Comparison of ENCODE assay signal across 8 cellular contexts in the genomic region with DNA sequence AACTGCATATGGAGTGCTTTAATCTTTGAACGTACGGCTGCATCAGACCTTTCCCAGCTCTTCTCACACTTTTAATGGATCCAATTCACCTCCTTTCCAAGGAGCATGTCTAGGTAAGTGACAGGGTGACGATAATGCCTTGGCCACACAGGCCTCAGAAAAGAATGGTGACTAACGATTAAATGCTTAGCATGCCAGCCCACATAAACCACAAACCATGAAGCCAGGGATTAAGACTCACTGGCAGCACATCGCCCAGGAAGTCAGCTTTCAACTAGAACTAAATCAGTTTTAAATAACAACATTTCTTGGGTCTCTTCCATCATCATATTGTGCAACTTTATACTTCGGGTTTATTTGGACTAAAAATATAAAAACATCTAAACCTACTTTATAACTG. TPM values are rescaled to one million over a fixed set of nuclear protein-coding genes. Genes with fewer than 3 reads are reported as not detected.
DNase-seq lines count a peak whose midpoint lies in the region; TF ChIP-seq lines count a peak whose summit lies in the region.

No MANE protein-coding gene starts in this region.

- TF ChIP-seq EP300 in esophagus muscularis mucosa (IDR thresholded peaks at IDR 0.05) = no peak

- TF ChIP-seq CTCF in choroid plexus epithelial cell (conservative IDR thresholded peaks at IDR 0.05; ENCODE audit: low read depth, low read length) (no peak), prostate gland (IDR thresholded peaks at IDR 0.05) (no peak), esophagus muscularis mucosa (IDR thresholded peaks at IDR 0.05) (no peak)

- H3K27ac ChIP-seq in SJSA1 (peak overlapping the region; percentile 51), prostate gland (no peak overlapping the region), esophagus muscularis mucosa (replicated peaks in 1 of 4) (no peak overlapping the region)

- WGBS in prostate gland = 15% methylated on average over 6 of the region's 6 CpGs
- 40% methylated on average over 6 of the region's 6 CpGs for WGBS in esophagus muscularis mucosa

- DNase-seq in GM03348 (ENCODE audit: low spot score) (peak; percentile 65), SJSA1 (ENCODE audit: low read depth in 1 of 2, low spot score in 2 of 2) (peak; percentile 70 to 73), choroid plexus epithelial cell (ENCODE audit: low read depth) (peak; percentile 80), skeletal muscle cell (ENCODE audit: low read depth) (peak; percentile 93), prostate gland (ENCODE audit: low spot score) (no peak), NCI-H524 treated with DMSO at 0.1 percent for 48 hours (lab: John Stamatoyannopoulos, UW) (no peak), DMS153 (lab: John Stamatoyannopoulos, UW) (no peak), esophagus muscularis mucosa (ENCODE audit: extremely low spot score) (no peak)

- H3K4me1 ChIP-seq in SJSA1 (replicated peaks) (peaks cover 20% of the 10 kb centered on the region), prostate gland (replicated peaks) (no peaks in the 10 kb centered on the region), esophagus muscularis mucosa (peaks cover 6 to 17% (median 13%) of the 10 kb centered on the region in 4 donors)

- intact Hi-C loops in prostate gland (cut with DNase I) = no loop called here
- intact Hi-C loops in esophagus muscularis mucosa (cut with DNase I) = no loop called here

- H3K36me3 ChIP-seq in SJSA1 (no peaks in the 10 kb centered on the region), prostate gland (no peaks in the 10 kb centered on the region), esophagus muscularis mucosa (no peaks in the 10 kb centered on the region)

- no peaks in the 10 kb centered on the region for H3K9me3 ChIP-seq in SJSA1 (replicated peaks)
- H3K9me3 ChIP-seq in prostate gland = no peaks in the 10 kb centered on the region
- no peaks in the 10 kb centered on the region for H3K9me3 ChIP-seq in esophagus muscularis mucosa

- H3K4me3 ChIP-seq in SJSA1 (no peak overlapping the region), choroid plexus epithelial cell (ENCODE audit: low read depth, low read length) (no peak overlapping the region), skeletal muscle cell (ENCODE audit: low read depth, low read length) (no peak overlapping the region), prostate gland (no peak overlapping the region), esophagus muscularis mucosa (no peak overlapping the region)

- TF ChIP-seq POLR2A in prostate gland (IDR thresholded peaks at IDR 0.05) (no peak), esophagus muscularis mucosa (IDR thresholded peaks at IDR 0.05; ENCODE audit: low read depth) (no peak)

- H3K27me3 ChIP-seq in SJSA1 (replicated peaks) (no peaks in the 10 kb centered on the region), prostate gland (replicated peaks; ENCODE audit: insufficient read depth) (no peaks in the 10 kb centered on the region), esophagus muscularis mucosa (no peaks in the 10 kb centered on the region)

RNA-seq across cellular contexts. Expression of a gene that starts 28.7 kb away (rescaled TPM):
- total RNA-seq in SJSA1 (2014; rRNA removed; shearing (Covaris generic)) = 0.69 and 3.4 TPM in 2 replicates
- total RNA-seq in prostate gland (10 to 100 TPM; 22.3 to 49.7 TPM), esophagus muscularis mucosa (10 to 100 TPM; 12.7 to 23.4 (median 15.9) TPM)

Comparison
In these comparisons a context has a peak if more than half of its experiments do, and no peak if none do; other contexts are left out.
1. DNase-seq: peak in GM03348 (single experiment), SJSA1 (2 of 2), choroid plexus epithelial cell (single experiment) and skeletal muscle cell (single experiment); none in prostate gland (single experiment), NCI-H524 treated with DMSO at 0.1 percent for 48 hours (single experiment), DMS153 (single experiment) and esophagus muscularis mucosa (single experiment).